Comparison of ENCODE assay signal across 23 cellular contexts in genomic region chr5:89450149-89450538, GRCh38.
DNase-seq lines count a peak whose midpoint lies in the region; ATAC-seq and TF ChIP-seq lines count a peak whose summit lies in the region.
"Had no signal": no experiment of that assay in that cellular context is flagged by ENCODE, and none has a peak within 500 bp of the region (broad histone marks: within the 10 kb centered on the region; RNA-seq: fewer than 3 reads in every experiment).

No MANE protein-coding gene starts in this region.

- no peaks in the 10 kb centered on the region for H3F3A ChIP-seq in GM23338 (replicated peaks; ENCODE audit: low read depth)

- no peak overlapping the region for H2AFZ ChIP-seq in GM23338
- H2AFZ ChIP-seq in mesenchymal stem cell (ENCODE audit: low read depth, low read length) = no peak overlapping the region
- H2AFZ ChIP-seq: GM23248 had no signal

- no peaks in the 10 kb centered on the region for H3K79me1 ChIP-seq in mesenchymal stem cell (replicated peaks; ENCODE audit: low read length, poor library complexity, severe bottlenecking)

- H3K27ac Mint-ChIP-seq in GM23338 (0 out of 2 replicates have a peak overlapping the region, but pooled peaks have one; percentile 55), progenitor cell of endocrine pancreas (peak overlapping the region; percentile 22)
- H3K27ac Mint-ChIP-seq: CD8-positive, alpha-beta T cell; T-helper 1 cell treated with Interleukin-12 subunit alpha and Interleukin-12 subunit beta and Interleukin-4 antibody, amounts not matched to agents 30 μg/mL and 1 μg/mL, for 36 hours had no signal

- peak; percentile 50 for ATAC-seq in GM18868 (IDR thresholded peaks at IDR 0.05; ENCODE audit: unreplicated experiment)
- ATAC-seq in GM23338 = no peak
- ATAC-seq in HG03565 (IDR thresholded peaks at IDR 0.05; ENCODE audit: unreplicated experiment) = peak; percentile 33
- ATAC-seq in left colon = no peak
- ATAC-seq: CD8-positive, alpha-beta T cell; K562; Right ventricle myocardium inferior had no signal

- H3K27me3 ChIP-seq in GM23338 (ENCODE audit: insufficient read depth) (no peaks in the 10 kb centered on the region), mesenchymal stem cell (ENCODE audit: control insufficient read depth in 1 of 2, insufficient read depth in 1 of 2, low read length in 2 of 2) (no peaks in the 10 kb centered on the region)

- H3K4me1 Mint-ChIP-seq in GM23338 (peaks cover 43% of the 10 kb centered on the region), progenitor cell of endocrine pancreas (ENCODE audit: low read depth) (peaks cover 31% of the 10 kb centered on the region)

- no peaks in the 10 kb centered on the region for H3K9me3 Mint-ChIP-seq in GM23338
- H3K9me3 Mint-ChIP-seq in progenitor cell of endocrine pancreas (ENCODE audit: low read depth) = peaks cover 2% of the 10 kb centered on the region
- H3K9me3 Mint-ChIP-seq: T-helper 1 cell treated with Interleukin-12 subunit alpha and Interleukin-12 subunit beta and Interleukin-4 antibody, amounts not matched to agents 30 μg/mL and 1 μg/mL, for 36 hours had no signal

- no peak overlapping the region for H2AK5ac ChIP-seq in mesenchymal stem cell (ENCODE audit: low read length, severe bottlenecking)

- no peak overlapping the region for H2BK5ac ChIP-seq in mesenchymal stem cell (ENCODE audit: low read depth, low read length, poor library complexity, severe bottlenecking)

- no peak overlapping the region for H3K9ac ChIP-seq in mesenchymal stem cell (ENCODE audit: low read length)
- H3K9ac ChIP-seq: GM23248 had no signal

- no peak overlapping the region for H3K4me2 ChIP-seq in GM23338
- H3K4me2 ChIP-seq in mesenchymal stem cell (ENCODE audit: low read length, poor library complexity, severe bottlenecking) = no peak overlapping the region

- H3K4me3 ChIP-seq in GM23338 = no peak overlapping the region
- no peak overlapping the region for H3K4me3 ChIP-seq in mesenchymal stem cell (ENCODE audit: insufficient read depth in 1 of 2, low read depth in 1 of 2, low read length in 2 of 2)
- H3K4me3 ChIP-seq: GM23248, K562, MG63 had no signal

- H2BK12ac ChIP-seq in mesenchymal stem cell (ENCODE audit: low read length in 2 of 2) = no peak overlapping the region

- no peak overlapping the region for H2BK15ac ChIP-seq in mesenchymal stem cell (ENCODE audit: low read depth, poor library complexity, severe bottlenecking)

- no peak overlapping the region for H3K23ac ChIP-seq in mesenchymal stem cell (ENCODE audit: low read length in 2 of 2)

- no peak for TF ChIP-seq CTCF in GM23338 (conservative IDR thresholded peaks at IDR 0.05; ENCODE audit: low read depth in 2 of 2)
- TF ChIP-seq CTCF in progenitor cell of endocrine pancreas (IDR thresholded peaks at IDR 0.05; ENCODE audit: unreplicated experiment) = no peak

- no peaks in the 10 kb centered on the region for H3K9me3 ChIP-seq in mesenchymal stem cell (ENCODE audit: control insufficient read depth, low read length)
- H3K9me3 ChIP-seq: MG63 had no signal

- intact Hi-C loops in left colon (cut with DNase I, micrococcal nuclease) = no loop called here

- no peak overlapping the region for H3K4ac ChIP-seq in mesenchymal stem cell (ENCODE audit: low read depth in 1 of 2, low read length in 2 of 2)

- no peaks in the 10 kb centered on the region for H3K79me2 ChIP-seq in GM23338 (replicated peaks; ENCODE audit: insufficient read depth)

- no peak overlapping the region for H4K8ac ChIP-seq in mesenchymal stem cell (ENCODE audit: low read length)

- no peak for DNase-seq in GM23338 (ENCODE audit: low spot score)
- DNase-seq in progenitor cell of endocrine pancreas (ENCODE audit: low spot score, unreplicated experiment) = no peak
- no peak for DNase-seq in activated naive CD4-positive, alpha-beta T cell treated with Interleukin-2 at 50 U/mL for 16 hours
- DNase-seq in left colon = no peak
- no peak for DNase-seq in NCI-H1092 (lab: John Stamatoyannopoulos, UW)
- DNase-seq in mesenchymal stem cell = no peak
- DNase-seq: C1 segment of cervical spinal cord; CD8-positive, alpha-beta T cell; DND-41; GM23248; HCEC 1CT; MG63; NCI-H1436; NCI-H2029; NCI-H2227 treated with DMSO at 0.1 percent for 48 hours; NCI-H510A treated with DMSO at 0.1 percent for 48 hours; OCI-M1 had no signal

- H3K4me3 Mint-ChIP-seq in GM23338 = no peak overlapping the region
- no peak overlapping the region for H3K4me3 Mint-ChIP-seq in progenitor cell of endocrine pancreas (ENCODE audit: low read depth)
- H3K4me3 Mint-ChIP-seq: CD8-positive, alpha-beta T cell; T-helper 1 cell treated with Interleukin-12 subunit alpha and Interleukin-12 subunit beta and Interleukin-4 antibody, amounts not matched to agents 30 μg/mL and 1 μg/mL, for 36 hours had no signal

- H3K9me2 ChIP-seq in GM23338 (ENCODE audit: insufficient read depth) = no peaks in the 10 kb centered on the region

- WGBS in mesenchymal stem cell = 91% methylated on average over 1 of the region's 1 CpG

- H3K27me3 Mint-ChIP-seq in GM23338 (ENCODE audit: insufficient read depth, low read depth, poor library complexity) (peaks cover 2% of the 10 kb centered on the region), progenitor cell of endocrine pancreas (no peaks in the 10 kb centered on the region)

- H3K27ac ChIP-seq in GM23338 (ENCODE audit: low read depth) = no peak overlapping the region
- no peak overlapping the region for H3K27ac ChIP-seq in mesenchymal stem cell (ENCODE audit: low read length, poor library complexity, severe bottlenecking)
- H3K27ac ChIP-seq: GM23248, HL-60 had no signal

- H3K36me3 Mint-ChIP-seq in GM23338 (ENCODE audit: low read depth) = no peaks in the 10 kb centered on the region
- no peaks in the 10 kb centered on the region for H3K36me3 Mint-ChIP-seq in progenitor cell of endocrine pancreas (ENCODE audit: insufficient read depth)
- H3K36me3 Mint-ChIP-seq: CD8-positive, alpha-beta T cell had no signal

- H3K14ac ChIP-seq in mesenchymal stem cell (ENCODE audit: low read length in 2 of 2) = no peak overlapping the region

- H3K18ac ChIP-seq in mesenchymal stem cell (ENCODE audit: low read depth in 1 of 2, low read length in 2 of 2) = no peak overlapping the region

- no peak overlapping the region for H2BK120ac ChIP-seq in mesenchymal stem cell (ENCODE audit: low read depth, low read length)

- H4K91ac ChIP-seq in mesenchymal stem cell (ENCODE audit: low read length) = no peak overlapping the region

- no peaks in the 10 kb centered on the region for H4K20me1 ChIP-seq in GM23338 (replicated peaks; ENCODE audit: insufficient read depth)

- H3K36me3 ChIP-seq in GM23338 (ENCODE audit: insufficient read depth) = no peaks in the 10 kb centered on the region
- no peaks in the 10 kb centered on the region for H3K36me3 ChIP-seq in mesenchymal stem cell (ENCODE audit: control insufficient read depth in 1 of 2, insufficient read depth in 2 of 2, low read depth in 1 of 2, low read length in 2 of 2)
- H3K36me3 ChIP-seq: MG63 had no signal

- H3K4me1 ChIP-seq in GM23338 (ENCODE audit: insufficient read depth) = peaks cover 42% of the 10 kb centered on the region
- no peaks in the 10 kb centered on the region for H3K4me1 ChIP-seq in mesenchymal stem cell (ENCODE audit: control insufficient read depth, insufficient read depth, low read depth, low read length)

TF ChIP-seq in GM23338, 12 proteins besides CTCF, POLR2A, EP300 and RAD21 (continues in another document):
- no peak for TF ChIP-seq ZNF114 (CRISPR knock-in tag; IDR thresholded peaks at IDR 0.05)
- no peak for TF ChIP-seq REST (IDR thresholded peaks at IDR 0.05; ENCODE audit: unreplicated experiment)
- TF ChIP-seq EZH2phosphoT487 (IDR thresholded peaks at IDR 0.05; ENCODE audit: unreplicated experiment) = no peak
- no peak for TF ChIP-seq POLR2AphosphoS5 (IDR thresholded peaks at IDR 0.05; ENCODE audit: low read depth)
- no peak for TF ChIP-seq ZNF331 (CRISPR knock-in tag; IDR thresholded peaks at IDR 0.05; ENCODE audit: low read depth)

Comparison
In these comparisons a context has a peak if more than half of its experiments do, and no peak if none do; other contexts are left out.
1. ATAC-seq: peak in GM18868 (single experiment) and HG03565 (single experiment); none in GM23338 (single experiment) and left colon (single experiment).